In genomic region chr15:75177360-75178071, GRCh38 we compare ENCODE assay signal across 1 cellular context.
TF ChIP-seq lines count a peak whose summit lies in the region.

No MANE protein-coding gene starts in this region.

TF ChIP-seq in HepG2, 621 proteins besides CTCF, POLR2A, EP300 and RAD21 (continued from another document):
- TF ChIP-seq ZNF407 (CRISPR knock-in tag; IDR thresholded peaks at IDR 0.05; ENCODE audit: not compliant biosample characterization) (no peak), USF2 (IDR thresholded peaks at IDR 0.05; ENCODE audit: low read depth, low read length) (no peak), USF2 (CRISPR knock-in tag; IDR thresholded peaks at IDR 0.05; ENCODE audit: borderline replicate concordance) (no peak), TGIF2 (CRISPR knock-in tag; IDR thresholded peaks at IDR 0.05) (no peak), ZFP36 (IDR thresholded peaks at IDR 0.05; ENCODE audit: borderline replicate concordance, low read depth, low read length, partially characterized antibody) (no peak), ZIK1 (CRISPR knock-in tag; IDR thresholded peaks at IDR 0.05; ENCODE audit: borderline replicate concordance, low read depth) (no peak), ZFP41 (CRISPR knock-in tag; IDR thresholded peaks at IDR 0.05; ENCODE audit: borderline replicate concordance) (no peak), NCOA2 (CRISPR knock-in tag; IDR thresholded peaks at IDR 0.05) (0 out of 2 replicates have a peak, but pooled peaks have one; percentile 11), BORCS8-MEF2B (CRISPR knock-in tag; IDR thresholded peaks at IDR 0.05) (peak; percentile 9; the same call in 1 of the 2 replicates), ZC3H4 (CRISPR knock-in tag; IDR thresholded peaks at IDR 0.05; ENCODE audit: borderline replicate concordance) (peak; percentile 63; the same call in 1 of the 2 replicates), ZFX (CRISPR knock-in tag; IDR thresholded peaks at IDR 0.05; ENCODE audit: low read depth) (peak; percentile 36), ZNF121 (CRISPR knock-in tag; IDR thresholded peaks at IDR 0.05) (peak; percentile 88), CHD4 (IDR thresholded peaks at IDR 0.05; ENCODE audit: borderline replicate concordance, low read length) (no peak), ZNF768 (CRISPR knock-in tag; IDR thresholded peaks at IDR 0.05) (peak; percentile 98), ZNF33A (CRISPR knock-in tag; IDR thresholded peaks at IDR 0.05; ENCODE audit: borderline replicate concordance) (no peak), ZBTB21 (CRISPR knock-in tag; IDR thresholded peaks at IDR 0.05) (no peak), SMC3 (IDR thresholded peaks at IDR 0.05; ENCODE audit: low read length) (no peak), POLR2AphosphoS2 (IDR thresholded peaks at IDR 0.05; ENCODE audit: low read depth, low read length) (no peak), YEATS4 (CRISPR knock-in tag; IDR thresholded peaks at IDR 0.05; ENCODE audit: borderline replicate concordance) (no peak), KDM1A (CRISPR knock-in tag; IDR thresholded peaks at IDR 0.05) (peak; percentile 16; the same call in 1 of the 2 replicates), MAFF (IDR thresholded peaks at IDR 0.05; ENCODE audit: low read depth, low read length) (0 out of 2 replicates have a peak, but pooled peaks have one; percentile 4), JARID2 (CRISPR knock-in tag; IDR thresholded peaks at IDR 0.05; ENCODE audit: insufficient replicate concordance) (no peak), YY1 (IDR thresholded peaks at IDR 0.05; ENCODE audit: insufficient read depth, insufficient replicate concordance, low read depth, low read length) (no peak), HNRNPLL (IDR thresholded peaks at IDR 0.05; ENCODE audit: low read depth, low read length, poor library complexity, severe bottlenecking) (peak; percentile 2), ZBTB20 (CRISPR knock-in tag; IDR thresholded peaks at IDR 0.05; ENCODE audit: borderline replicate concordance, low read depth) (no peak), RORA (CRISPR knock-in tag; IDR thresholded peaks at IDR 0.05) (no peak), ZNF644 (CRISPR knock-in tag; IDR thresholded peaks at IDR 0.05; ENCODE audit: low read depth) (no peak), ELF1 (CRISPR knock-in tag; IDR thresholded peaks at IDR 0.05) (no peak), KDM2A (CRISPR knock-in tag; IDR thresholded peaks at IDR 0.05; ENCODE audit: borderline replicate concordance, low read depth) (0 out of 2 replicates have a peak, but pooled peaks have one; percentile 9), SAP130 (CRISPR knock-in tag; IDR thresholded peaks at IDR 0.05; ENCODE audit: low read depth) (peak; percentile 4), ZNF841 (CRISPR knock-in tag; IDR thresholded peaks at IDR 0.05; ENCODE audit: borderline replicate concordance) (no peak), FOXK2 (IDR thresholded peaks at IDR 0.05) (no peak), MIER2 (CRISPR knock-in tag; IDR thresholded peaks at IDR 0.05) (no peak), ZMYM3 (CRISPR knock-in tag; IDR thresholded peaks at IDR 0.05) (peak; percentile 72), SNAPC2 (CRISPR knock-in tag; IDR thresholded peaks at IDR 0.05) (no peak)
- TF ChIP-seq, protein P1, sequence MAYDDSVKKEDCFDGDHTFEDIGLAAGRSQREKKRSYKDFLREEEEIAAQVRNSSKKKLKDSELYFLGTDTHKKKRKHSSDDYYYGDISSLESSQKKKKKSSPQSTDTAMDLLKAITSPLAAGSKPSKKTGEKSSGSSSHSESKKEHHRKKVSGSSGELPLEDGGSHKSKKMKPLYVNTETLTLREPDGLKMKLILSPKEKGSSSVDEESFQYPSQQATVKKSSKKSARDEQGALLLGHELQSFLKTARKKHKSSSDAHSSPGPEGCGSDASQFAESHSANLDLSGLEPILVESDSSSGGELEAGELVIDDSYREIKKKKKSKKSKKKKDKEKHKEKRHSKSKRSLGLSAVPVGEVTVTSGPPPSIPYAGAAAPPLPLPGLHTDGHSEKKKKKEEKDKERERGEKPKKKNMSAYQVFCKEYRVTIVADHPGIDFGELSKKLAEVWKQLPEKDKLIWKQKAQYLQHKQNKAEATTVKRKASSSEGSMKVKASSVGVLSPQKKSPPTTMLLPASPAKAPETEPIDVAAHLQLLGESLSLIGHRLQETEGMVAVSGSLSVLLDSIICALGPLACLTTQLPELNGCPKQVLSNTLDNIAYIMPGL (CRISPR knock-in tag; IDR thresholded peaks at IDR 0.05; ENCODE audit: borderline replicate concordance in 1 of 2, low read depth in 1 of 2): 0 out of 4 replicates have a peak, but pooled peaks of 1 of the 2 experiments have one; percentile 11
- TF ChIP-seq, protein P2, sequence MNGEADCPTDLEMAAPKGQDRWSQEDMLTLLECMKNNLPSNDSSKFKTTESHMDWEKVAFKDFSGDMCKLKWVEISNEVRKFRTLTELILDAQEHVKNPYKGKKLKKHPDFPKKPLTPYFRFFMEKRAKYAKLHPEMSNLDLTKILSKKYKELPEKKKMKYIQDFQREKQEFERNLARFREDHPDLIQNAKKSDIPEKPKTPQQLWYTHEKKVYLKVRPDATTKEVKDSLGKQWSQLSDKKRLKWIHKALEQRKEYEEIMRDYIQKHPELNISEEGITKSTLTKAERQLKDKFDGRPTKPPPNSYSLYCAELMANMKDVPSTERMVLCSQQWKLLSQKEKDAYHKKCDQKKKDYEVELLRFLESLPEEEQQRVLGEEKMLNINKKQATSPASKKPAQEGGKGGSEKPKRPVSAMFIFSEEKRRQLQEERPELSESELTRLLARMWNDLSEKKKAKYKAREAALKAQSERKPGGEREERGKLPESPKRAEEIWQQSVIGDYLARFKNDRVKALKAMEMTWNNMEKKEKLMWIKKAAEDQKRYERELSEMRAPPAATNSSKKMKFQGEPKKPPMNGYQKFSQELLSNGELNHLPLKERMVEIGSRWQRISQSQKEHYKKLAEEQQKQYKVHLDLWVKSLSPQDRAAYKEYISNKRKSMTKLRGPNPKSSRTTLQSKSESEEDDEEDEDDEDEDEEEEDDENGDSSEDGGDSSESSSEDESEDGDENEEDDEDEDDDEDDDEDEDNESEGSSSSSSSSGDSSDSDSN (CRISPR knock-in tag; IDR thresholded peaks at IDR 0.05): 0 out of 2 replicates have a peak, but pooled peaks have one; percentile 5
- TF ChIP-seq, protein P3, sequence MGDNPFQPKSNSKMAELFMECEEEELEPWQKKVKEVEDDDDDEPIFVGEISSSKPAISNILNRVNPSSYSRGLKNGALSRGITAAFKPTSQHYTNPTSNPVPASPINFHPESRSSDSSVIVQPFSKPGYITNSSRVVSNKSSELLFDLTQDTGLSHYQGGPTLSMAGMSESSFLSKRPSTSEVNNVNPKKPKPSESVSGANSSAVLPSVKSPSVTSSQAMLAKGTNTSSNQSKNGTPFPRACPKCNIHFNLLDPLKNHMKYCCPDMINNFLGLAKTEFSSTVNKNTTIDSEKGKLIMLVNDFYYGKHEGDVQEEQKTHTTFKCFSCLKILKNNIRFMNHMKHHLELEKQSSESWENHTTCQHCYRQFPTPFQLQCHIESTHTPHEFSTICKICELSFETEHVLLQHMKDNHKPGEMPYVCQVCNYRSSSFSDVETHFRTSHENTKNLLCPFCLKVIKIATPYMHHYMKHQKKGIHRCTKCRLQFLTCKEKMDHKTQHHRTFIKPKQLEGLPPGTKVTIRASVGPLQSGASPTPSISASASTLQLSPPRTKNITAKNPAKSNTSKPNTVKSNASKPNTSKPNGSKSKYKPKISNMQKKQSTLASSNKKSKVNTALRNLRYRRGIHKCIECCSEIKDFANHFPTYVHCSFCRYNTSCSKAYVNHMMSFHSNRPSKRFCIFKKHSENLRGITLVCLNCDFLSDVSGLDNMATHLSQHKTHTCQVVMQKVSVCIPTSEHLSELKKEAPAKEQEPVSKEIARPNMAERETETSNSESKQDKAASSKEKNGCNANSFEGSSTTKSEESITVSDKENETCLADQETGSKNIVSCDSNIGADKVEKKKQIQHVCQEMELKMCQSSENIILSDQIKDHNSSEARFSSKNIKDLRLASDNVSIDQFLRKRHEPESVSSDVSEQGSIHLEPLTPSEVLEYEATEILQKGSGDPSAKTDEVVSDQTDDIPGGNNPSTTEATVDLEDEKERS (CRISPR knock-in tag; IDR thresholded peaks at IDR 0.05): no peak
TF ChIP-seq in HepG2: peak in this region for 15.
